ENCODE assay signal across 15 cellular contexts in the genomic region with DNA sequence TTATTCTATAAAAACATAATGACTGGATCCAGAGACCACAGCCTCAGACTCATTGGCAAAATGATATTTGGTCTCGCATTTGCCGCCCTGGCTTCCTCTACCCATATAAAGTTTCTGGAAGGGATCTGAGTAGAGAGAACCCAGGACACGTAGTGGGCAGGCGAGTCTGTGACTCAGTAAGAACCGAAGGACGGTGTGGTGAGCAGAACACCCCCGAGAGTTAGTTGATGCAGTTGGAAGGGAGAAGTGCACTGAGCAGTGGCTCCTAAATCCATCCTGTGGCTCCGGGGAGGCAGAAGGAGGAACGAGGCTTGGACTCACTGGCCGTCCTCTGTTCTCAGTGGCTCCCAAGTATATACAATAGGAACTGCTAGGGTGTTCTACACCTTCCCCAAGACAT. TPM values are rescaled to one million over a fixed set of nuclear protein-coding genes. Genes with fewer than 3 reads are reported as not detected.
DNase-seq lines count a peak whose midpoint lies in the region; ATAC-seq and TF ChIP-seq lines count a peak whose summit lies in the region.
"Had no signal": no experiment of that assay in that cellular context is flagged by ENCODE, and none has a peak within 500 bp of the region (broad histone marks: within the 10 kb centered on the region; RNA-seq: fewer than 3 reads in every experiment).

No MANE protein-coding gene starts in this region.

- H3K9ac ChIP-seq in fibroblast of lung (ENCODE audit: insufficient read depth, low read length) = no peak overlapping the region
- H3K9ac ChIP-seq in trophoblast cell (ENCODE audit: low read length) = no peak overlapping the region

- 53 to 61% (median 56%) methylated on average over 9 to 10 of the region's 10 CpGs for WGBS in heart left ventricle, 4 donors
- no CpG with 5 or more reads among the region's 10 CpGs for WGBS in trophoblast cell (ENCODE audit: extremely low coverage, insufficient coverage, insufficient read length)

- no peaks in the 10 kb centered on the region for H3K79me1 ChIP-seq in trophoblast cell (ENCODE audit: low read length)

- H3K18ac ChIP-seq in trophoblast cell (ENCODE audit: low read length) = peak overlapping the region; percentile 8

- H3K4me1 ChIP-seq in heart left ventricle (peaks cover 17 to 83% (median 60%) of the 10 kb centered on the region in 12 donors), right atrium auricular region (peaks cover 0 to 59% of the 10 kb centered on the region in 2 donors), fibroblast of lung (ENCODE audit: control insufficient read depth, extremely low read depth, insufficient read depth, low read length) (peaks cover 44% of the 10 kb centered on the region), trophoblast cell (ENCODE audit: control insufficient read depth in 1 of 2, insufficient read depth in 2 of 2, low read length in 2 of 2) (peaks cover 6 to 10% of the 10 kb centered on the region in 2 experiments)

- no peak overlapping the region for H2BK5ac ChIP-seq in trophoblast cell (ENCODE audit: low read depth, low read length, poor library complexity)

- no peak for TF ChIP-seq POLR2A in heart left ventricle (IDR thresholded peaks at IDR 0.05)

- H3K9me3 ChIP-seq in heart left ventricle = no peaks in the 10 kb centered on the region
- H3K9me3 ChIP-seq in right atrium auricular region = no peaks in the 10 kb centered on the region
- H3K9me3 ChIP-seq in fibroblast of lung (ENCODE audit: control insufficient read depth, insufficient read depth, low read depth, low read length) = no peaks in the 10 kb centered on the region
- H3K9me3 ChIP-seq in trophoblast cell (ENCODE audit: insufficient read depth, low read depth, low read length) = no peaks in the 10 kb centered on the region

- H3K79me2 ChIP-seq in fibroblast of lung (ENCODE audit: control insufficient read depth, insufficient read depth, low read length) (peaks cover 95% of the 10 kb centered on the region), trophoblast cell (ENCODE audit: control insufficient read depth, insufficient read depth, low read length, poor library complexity) (no peaks in the 10 kb centered on the region)

- intact Hi-C loops in heart left ventricle (cut with DNase I) = loop anchor here in 3 of 10 donors (10.0 kb wide), 2 partner anchors 158 to 382 kb away; no protein-coding TSS in a partner anchor

- no peaks in the 10 kb centered on the region for H3K27me3 ChIP-seq in heart left ventricle
- H3K27me3 ChIP-seq in right atrium auricular region = no peaks in the 10 kb centered on the region
- H3K27me3 ChIP-seq in fibroblast of lung (ENCODE audit: control insufficient read depth, insufficient read depth, low read length) = no peaks in the 10 kb centered on the region
- no peaks in the 10 kb centered on the region for H3K27me3 ChIP-seq in trophoblast cell (ENCODE audit: insufficient read depth, low read length)

- H2AK5ac ChIP-seq in trophoblast cell (ENCODE audit: low read length) = no peak overlapping the region

- H3K4me3 ChIP-seq in heart left ventricle (peak overlapping the region in 4 of 12 donors; percentile 20 to 32 (median 24)), right atrium auricular region (no peak overlapping the region), fibroblast of lung (replicated peaks in 1 of 4; ENCODE audit: control extremely low read depth in 1 of 4, insufficient read depth in 1 of 4, low read depth in 3 of 4, low read length in 4 of 4) (no peak overlapping the region), trophoblast cell (ENCODE audit: low read depth, low read length) (no peak overlapping the region)
- H3K4me3 ChIP-seq: GM12878 had no signal

- H4K20me1 ChIP-seq in fibroblast of lung (ENCODE audit: control insufficient read depth, extremely low read depth, insufficient read depth, low read length) = no peaks in the 10 kb centered on the region

- DNase-seq in heart left ventricle (no peak), right atrium auricular region (ENCODE audit: low spot score) (no peak), RKO (ENCODE audit: low spot score) (peak; percentile 66), fibroblast of lung (ENCODE audit: low read depth in 2 of 2) (no peak), trophoblast cell (no peak), NCI-H1436 (lab: John Stamatoyannopoulos, UW) (no peak), T-helper 2 cell (no peak), GM19238 (ENCODE audit: insufficient read length, low spot score) (no peak)
- DNase-seq: DMS 273 treated with DMSO at 0.1 percent for 48 hours, GDM1, NCI-H187 treated with DMSO at 0.1 percent for 48 hours, NCI-H526 treated with DMSO at 0.1 percent for 48 hours, SHP77 treated with DMSO at 0.1 percent for 48 hours had no signal

- peaks cover 0 to 60% (median 19%) of the 10 kb centered on the region in 9 donors for H3K36me3 ChIP-seq in heart left ventricle
- peaks cover 21% of the 10 kb centered on the region for H3K36me3 ChIP-seq in right atrium auricular region
- peaks cover 24% of the 10 kb centered on the region for H3K36me3 ChIP-seq in fibroblast of lung (ENCODE audit: control insufficient read depth, insufficient read depth, low read length)
- H3K36me3 ChIP-seq in trophoblast cell (ENCODE audit: control insufficient read depth in 1 of 2, insufficient read depth in 2 of 2, low read length in 2 of 2) = peaks cover 40 to 47% of the 10 kb centered on the region in 2 experiments

- ATAC-seq in heart left ventricle = no peak

- no peak overlapping the region for H4K8ac ChIP-seq in trophoblast cell (ENCODE audit: low read depth, low read length)

- H2AFZ ChIP-seq in fibroblast of lung (ENCODE audit: low read length) = no peak overlapping the region
- H2AFZ ChIP-seq in trophoblast cell (ENCODE audit: insufficient read depth, low read length, poor library complexity) = no peak overlapping the region

- no peak overlapping the region for H3K23ac ChIP-seq in trophoblast cell (ENCODE audit: low read length)

- H3K27ac ChIP-seq in heart left ventricle = peak overlapping the region in 9 of 12 donors; percentile 6 to 73 (median 55)
- H3K27ac ChIP-seq in right atrium auricular region = no peak overlapping the region
- peak overlapping the region; percentile 65 for H3K27ac ChIP-seq in fibroblast of lung (ENCODE audit: insufficient read depth, low read length)
- H3K27ac ChIP-seq in trophoblast cell (ENCODE audit: low read depth, low read length) = no peak overlapping the region

- no peak overlapping the region for H4K12ac ChIP-seq in trophoblast cell (ENCODE audit: low read depth, low read length)

- no peak overlapping the region for H3K14ac ChIP-seq in trophoblast cell (ENCODE audit: low read length)

- TF ChIP-seq CTCF in heart left ventricle (IDR thresholded peaks at IDR 0.05) = no peak
- no peak for TF ChIP-seq CTCF in right atrium auricular region (IDR thresholded peaks at IDR 0.05)
- no peak for TF ChIP-seq CTCF in fibroblast of lung (conservative IDR thresholded peaks at IDR 0.05 in 1 of 2, IDR thresholded peaks at IDR 0.05 in 1 of 2; ENCODE audit: low read depth in 1 of 2, low read length in 2 of 2)

- H2BK120ac ChIP-seq in trophoblast cell (ENCODE audit: insufficient read depth, low read length, poor library complexity) = no peak overlapping the region

- no peak overlapping the region for H2BK12ac ChIP-seq in trophoblast cell (ENCODE audit: low read length)

- H3K4me2 ChIP-seq in fibroblast of lung (ENCODE audit: extremely low read depth, insufficient read depth, low read length) (peak overlapping the region; percentile 44), trophoblast cell (ENCODE audit: low read length) (no peak overlapping the region)

- no peak overlapping the region for H4K91ac ChIP-seq in trophoblast cell (ENCODE audit: low read depth, low read length)

- H3K4ac ChIP-seq in trophoblast cell (ENCODE audit: low read depth, low read length) = no peak overlapping the region

RNA-seq across cellular contexts. Expression of gene SPRY4, which starts 11.5 kb away (rescaled TPM):
- total RNA-seq in heart left ventricle (10 to 100 TPM in 5 of 9 donors, 1 to 10 TPM in 4; 4.5 to 21.3 (median 13.8) TPM), right atrium auricular region (10 to 100 TPM; 19.9 to 33.7 TPM), fibroblast of lung (4.5 and 4.9 TPM in 2 replicates)
- polyA plus RNA-seq in heart left ventricle (1 to 10 TPM; 4.5 to 7.2 TPM), fibroblast of lung (6.0 and 13.0 TPM in 2 replicates)
- 8.7 and 16.5 TPM in 2 replicates for polyA plus RNA-seq in fibroblast of lung (2012)
- polyA minus RNA-seq in fibroblast of lung (ENCODE audit: low replicate concordance) = 33.3 and 95.6 TPM in 2 replicates
- polyA plus RNA-seq in trophoblast cell (2013) = 39.3 and 41.0 TPM in 2 replicates
- polyA plus RNA-seq: CD14-positive monocyte had no signal

Comparison
In these comparisons a context has a peak if more than half of its experiments do, and no peak if none do; other contexts are left out.
1. H3K27ac ChIP-seq: peak in heart left ventricle (9 of 12) and fibroblast of lung (single experiment); none in right atrium auricular region (0 of 2) and trophoblast cell (single experiment).